Comparison of ENCODE assay signal across 23 cellular contexts in genomic region chr22:50551160-50551752, GRCh38. TPM values are rescaled to one million over a fixed set of nuclear protein-coding genes. Genes with fewer than 3 reads are reported as not detected.
"Had no signal": no experiment of that assay in that cellular context is flagged by ENCODE, and none has a peak within 500 bp of the region (broad histone marks: within the 10 kb centered on the region; RNA-seq: fewer than 3 reads in every experiment).

No MANE protein-coding gene starts in this region.

- H3K4me3 ChIP-seq: adrenal gland, dorsolateral prefrontal cortex, gastroesophageal sphincter, heart right ventricle, right atrium auricular region, skin epidermis, upper lobe of left lung had no signal

- H3K27ac ChIP-seq: adrenal gland, dorsolateral prefrontal cortex, gastroesophageal sphincter, heart right ventricle, right atrium auricular region, skin epidermis, upper lobe of left lung, WERI-Rb-1 had no signal

- H3K9me3 ChIP-seq: adrenal gland, gastroesophageal sphincter, heart right ventricle, right atrium auricular region, SK-N-SH, upper lobe of left lung had no signal

- H3K4me3 Mint-ChIP-seq: endodermal cell, nephron had no signal

- H3K27me3 Mint-ChIP-seq: stimulated activated naive CD8-positive, alpha-beta T cell treated with anti-CD3 and anti-CD28 coated beads, Interleukin-15, Interleukin-2, amounts not matched to agents 100 ng/mL and 50 ng/mL, for 24 hours had no signal

- DNase-seq: activated CD4-positive, alpha-beta memory T cell treated with anti-CD3 and anti-CD28 coated beads, Interleukin-2, amount 10 ng/mL, durations not matched to agents 7 days and 5 days; activated T-cell treated with anti-CD3 and anti-CD28 coated beads, Interleukin-2, amount 50 U/mL, for 48 hours; adrenal gland; dorsolateral prefrontal cortex; endodermal cell; erythroblast; heart right ventricle; mammary epithelial cell; occipital lobe; SK-N-SH; stimulated activated CD4-positive, alpha-beta T cell treated with anti-CD3 and anti-CD28 coated beads, Interleukin-4, amount 100 ng/mL, for 4 hours; stimulated activated CD8-positive, alpha-beta memory T cell treated with anti-CD3 and anti-CD28 coated beads, Interleukin-4, amount 100 ng/mL, for 48 hours; WERI-Rb-1 had no signal

- H3K27ac Mint-ChIP-seq: activated CD4-positive, alpha-beta memory T cell treated with anti-CD3 and anti-CD28 coated beads, Interleukin-2, amount 10 ng/mL, durations not matched to agents 7 days and 5 days; endodermal cell; progenitor cell of endocrine pancreas; stimulated activated naive CD8-positive, alpha-beta T cell treated with anti-CD3 and anti-CD28 coated beads, Interleukin-15, Interleukin-2, amounts not matched to agents 100 ng/mL and 50 ng/mL, for 24 hours had no signal

- H3K36me3 ChIP-seq: adrenal gland, gastroesophageal sphincter, heart right ventricle, right atrium auricular region, upper lobe of left lung, WERI-Rb-1 had no signal

- H3K4me1 Mint-ChIP-seq: nephron had no signal

- ATAC-seq: gastroesophageal sphincter, heart right ventricle had no signal

- H3K4me1 ChIP-seq: adrenal gland had no signal

- H3K9me3 Mint-ChIP-seq: activated CD4-positive, alpha-beta memory T cell treated with anti-CD3 and anti-CD28 coated beads, Interleukin-2, amount 10 ng/mL, durations not matched to agents 7 days and 5 days; endodermal cell; nephron; stimulated activated naive CD8-positive, alpha-beta T cell treated with anti-CD3 and anti-CD28 coated beads, Interleukin-15, Interleukin-2, amounts not matched to agents 100 ng/mL and 50 ng/mL, for 24 hours had no signal

RNA-seq across cellular contexts. Expression of gene KLHDC7B, which starts 5.6 kb away (rescaled TPM):
- total RNA-seq: endodermal cell, occipital lobe, progenitor cell of endocrine pancreas, right atrium auricular region, temporal lobe had no signal

RNA-seq across cellular contexts. Expression of gene SYCE3, which starts 11.5 kb away (rescaled TPM):
- total RNA-seq: gastroesophageal sphincter; mammary epithelial cell; mononuclear cell; occipital lobe; progenitor cell of endocrine pancreas; right atrium auricular region; T-helper 1 cell treated with Interleukin-12 subunit alpha and Interleukin-12 subunit beta and Interleukin-4 antibody, amounts not matched to agents 30 ng/mL and 1 ng/mL, for 36 hours; temporal lobe had no signal
- polyA plus RNA-seq: heart right ventricle had no signal
